ENCODE assay signal across 8 cellular contexts in genomic region chr14:34496679-34497513, GRCh38. TPM values are rescaled to one million over a fixed set of nuclear protein-coding genes. Genes with fewer than 3 reads are reported as not detected.
DNase-seq lines count a peak whose midpoint lies in the region; ATAC-seq and TF ChIP-seq lines count a peak whose summit lies in the region.

No MANE protein-coding gene starts in this region.

- 29% methylated on average over 14 of the region's 14 CpGs for WGBS in prostate gland

- H3K36me3 ChIP-seq in prostate gland, result no peaks in the 10 kb centered on the region

- H3K27ac ChIP-seq in prostate gland, result peak overlapping the region; percentile 60 to 70

- H3K4me3 ChIP-seq in prostate gland, result no peak overlapping the region

- H3K27me3 ChIP-seq in prostate gland (replicated peaks; ENCODE audit: insufficient read depth), result no peaks in the 10 kb centered on the region

- H3K4me1 Mint-ChIP-seq in HFFc6 (ENCODE audit: low read depth), result peaks cover 32% of the 10 kb centered on the region

- H3K9me3 ChIP-seq in prostate gland, result no peaks in the 10 kb centered on the region

- TF ChIP-seq CTCF in HFFc6 (IDR thresholded peaks at IDR 0.05) (peak; percentile 67), prostate gland (IDR thresholded peaks at IDR 0.05) (peak in 2 of 4 experiments; percentile 12 to 39)

- peak; percentile 98 for DNase-seq in HFFc6
- peak in 48 of 56 donors; percentile 2 to 86 (median 38) for DNase-seq in amygdala (lab: John Stamatoyannopoulos, UW)
- DNase-seq in left ventricle myocardium superior, result peak; percentile 81
- peak; percentile 73 for DNase-seq in prostate gland (ENCODE audit: low spot score)
- no peak for DNase-seq in NCI-H2171 treated with DMSO at 0.1 percent for 48 hours (lab: John Stamatoyannopoulos, UW)
- DNase-seq in SK-N-DZ (ENCODE audit: low spot score), result no peak

- ATAC-seq in left ventricle myocardium superior (peak; percentile 92), GM21367 (IDR thresholded peaks at IDR 0.05; ENCODE audit: unreplicated experiment) (no peak), HG02678 (IDR thresholded peaks at IDR 0.05; ENCODE audit: unreplicated experiment) (no peak)

- H3K9me3 Mint-ChIP-seq in HFFc6, result no peaks in the 10 kb centered on the region

- no peaks in the 10 kb centered on the region for H3K36me3 Mint-ChIP-seq in HFFc6 (ENCODE audit: low read depth)

- peak; percentile 29 for TF ChIP-seq POLR2A in prostate gland (IDR thresholded peaks at IDR 0.05)

- intact Hi-C loops in left ventricle myocardium superior (cut with micrococcal nuclease) (no loop called here), prostate gland (cut with DNase I) (loop anchor here (5.0 kb wide), 1 partner anchor 35 kb away; the partner anchor contains the start of gene SPTSSA)

- H3K4me1 ChIP-seq in prostate gland (replicated peaks), result no peaks in the 10 kb centered on the region

- H3K27ac Mint-ChIP-seq in HFFc6, result peak overlapping the region; percentile 100

- peak overlapping the region; percentile 73 for H3K4me3 Mint-ChIP-seq in HFFc6

- no peaks in the 10 kb centered on the region; the same call in 1 of the 2 replicates for H3K27me3 Mint-ChIP-seq in HFFc6 (ENCODE audit: insufficient read depth)

RNA-seq across cellular contexts. Expression of gene SPTSSA, which starts 34.9 kb away (rescaled TPM):
- total RNA-seq in HFFc6 (2021; fragmentation: NEBNext Ultra II Directional; extraction: Animal tissue kit (Norgen Biotek cat#: 25700)), result 10 to 100 TPM; 13.4 to 16.5 (median 15.4) TPM
- total RNA-seq in left ventricle myocardium superior (14.2 TPM), prostate gland (10 to 100 TPM; 12.5 to 21.9 TPM)
- polyA plus RNA-seq in SK-N-DZ (2014; cell fraction: cytosol; rRNA removed), result 15.1 and 22.4 TPM in 2 replicates
- polyA plus RNA-seq in SK-N-DZ (2014; cell fraction: nucleus; rRNA removed), result 12.4 and 16.1 TPM in 2 replicates

RNA-seq across cellular contexts. Expression of gene EAPP, which starts 42.6 kb away (rescaled TPM):
- total RNA-seq in HFFc6 (2021; fragmentation: NEBNext Ultra II Directional; extraction: Animal tissue kit (Norgen Biotek cat#: 25700)), result 10 to 100 TPM; 28.2 to 34.9 (median 30.4) TPM
- total RNA-seq in left ventricle myocardium superior (19.3 TPM), prostate gland (10 to 100 TPM; 41.6 to 52.6 TPM)
- polyA plus RNA-seq in SK-N-DZ (2014; cell fraction: cytosol; rRNA removed), result 67.6 and 81.4 TPM in 2 replicates
- polyA plus RNA-seq in SK-N-DZ (2014; cell fraction: nucleus; rRNA removed), result 23.0 and 29.4 TPM in 2 replicates

Comparison
In these comparisons a context has a peak if more than half of its experiments do, and no peak if none do; other contexts are left out.
1. DNase-seq: peak in HFFc6 (single experiment), amygdala (48 of 56), left ventricle myocardium superior (single experiment) and prostate gland (single experiment); none in NCI-H2171 treated with DMSO at 0.1 percent for 48 hours (single experiment) and SK-N-DZ (single experiment).